29 cellular contexts compared by ENCODE assay signal in the genomic region with DNA sequence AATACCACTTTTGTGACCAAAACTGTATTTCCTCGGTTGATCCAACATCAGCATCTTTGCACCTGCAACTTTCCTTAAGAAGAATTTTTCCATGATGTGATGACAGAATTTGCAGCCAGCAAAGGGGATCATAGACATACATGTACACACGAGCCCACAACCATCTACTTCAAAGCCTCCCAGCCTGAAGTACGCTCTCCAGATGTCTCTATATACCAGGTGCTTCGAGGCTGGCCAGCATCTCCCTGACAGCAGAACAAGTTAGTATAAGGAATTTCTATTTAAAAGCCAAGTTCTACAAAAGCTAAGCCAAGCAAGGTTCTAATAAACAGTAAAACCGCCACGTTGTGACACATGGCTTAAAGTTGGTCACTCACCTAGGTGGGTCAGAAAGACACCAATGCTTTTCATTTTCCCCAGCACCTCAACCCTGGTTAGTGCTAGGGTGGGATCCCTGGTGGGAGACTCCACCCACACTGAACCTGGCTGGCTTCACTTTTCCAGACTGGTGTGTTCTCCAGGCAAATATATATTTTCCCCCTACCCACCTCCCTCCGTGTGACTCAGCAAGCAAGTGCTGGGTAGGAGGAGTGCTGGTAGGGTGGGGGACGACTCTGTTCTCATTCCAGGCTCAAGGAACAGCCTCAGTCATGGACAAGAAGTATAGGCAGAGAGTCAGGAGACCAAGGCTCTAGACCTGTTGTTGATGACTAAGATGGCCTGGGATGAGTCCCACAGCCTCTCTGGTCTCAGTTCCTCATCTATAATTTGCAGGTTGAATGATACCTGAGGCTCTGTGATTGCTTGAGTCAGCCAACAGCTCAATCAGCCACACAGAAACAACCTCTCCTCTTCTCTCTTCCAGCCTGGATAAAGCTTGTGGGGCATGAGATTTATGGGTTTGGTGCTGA.
"Had no signal": no experiment of that assay in that cellular context is flagged by ENCODE, and none has a peak within 500 bp of the region (broad histone marks: within the 10 kb centered on the region; RNA-seq: fewer than 3 reads in every experiment).

No MANE protein-coding gene starts in this region.

- ATAC-seq: activated CD4-positive, CD25-positive, alpha-beta regulatory T cell treated with anti-CD3 and anti-CD28 coated beads, Interleukin-2, amount 50 U/mL, for 24 hours; left lung; lower lobe of right lung; natural killer cell treated with Interleukin-12 subunit alpha and Interleukin-12 subunit beta and Interleukin-15 and Interleukin-18, amount 100 ng/mL, for 72 hours; sciatic nerve had no signal

- H3K9me3 Mint-ChIP-seq: activated naive CD4-positive, alpha-beta T cell treated with anti-CD3 and anti-CD28 coated beads, Interleukin-2, amount 10 ng/mL, durations not matched to agents 7 days and 5 days; endodermal cell; natural killer cell treated with Interleukin-12 subunit alpha and Interleukin-12 subunit beta and Interleukin-15 and Interleukin-18, amount 100 ng/mL, for 72 hours; T-helper 1 cell treated with Interleukin-12 subunit alpha and Interleukin-12 subunit beta and Interleukin-4 antibody, amounts not matched to agents 30 μg/mL and 1 μg/mL, for 36 hours had no signal

- H3K4me3 Mint-ChIP-seq: activated naive CD4-positive, alpha-beta T cell treated with anti-CD3 and anti-CD28 coated beads, Interleukin-2, amount 10 ng/mL, durations not matched to agents 7 days and 5 days; activated naive CD8-positive, alpha-beta T cell treated with anti-CD3 and anti-CD28 coated beads, Interleukin-2, amount 10 ng/mL, durations not matched to agents 7 days and 5 days; endodermal cell; natural killer cell treated with Interleukin-12 subunit alpha and Interleukin-12 subunit beta and Interleukin-15 and Interleukin-18, amount 100 ng/mL, for 72 hours; T-helper 1 cell treated with Interleukin-12 subunit alpha and Interleukin-12 subunit beta and Interleukin-4 antibody, amounts not matched to agents 30 μg/mL and 1 μg/mL, for 36 hours had no signal

- H3K36me3 Mint-ChIP-seq: activated naive CD4-positive, alpha-beta T cell treated with anti-CD3 and anti-CD28 coated beads, Interleukin-2, amount 10 ng/mL, durations not matched to agents 7 days and 5 days; activated naive CD8-positive, alpha-beta T cell treated with anti-CD3 and anti-CD28 coated beads, Interleukin-2, amount 10 ng/mL, durations not matched to agents 7 days and 5 days; natural killer cell treated with Interleukin-12 subunit alpha and Interleukin-12 subunit beta and Interleukin-15 and Interleukin-18, amount 100 ng/mL, for 72 hours had no signal

- H3K27ac ChIP-seq: left lung, lower lobe of right lung, testis, upper lobe of left lung, WERI-Rb-1 had no signal

- H3K27ac Mint-ChIP-seq: activated naive CD4-positive, alpha-beta T cell treated with anti-CD3 and anti-CD28 coated beads, Interleukin-2, amount 10 ng/mL, durations not matched to agents 7 days and 5 days; activated naive CD8-positive, alpha-beta T cell treated with anti-CD3 and anti-CD28 coated beads, Interleukin-2, amount 10 ng/mL, durations not matched to agents 7 days and 5 days; endodermal cell; natural killer cell treated with Interleukin-12 subunit alpha and Interleukin-12 subunit beta and Interleukin-15 and Interleukin-18, amount 100 ng/mL, for 72 hours; T-helper 1 cell treated with Interleukin-12 subunit alpha and Interleukin-12 subunit beta and Interleukin-4 antibody, amounts not matched to agents 30 μg/mL and 1 μg/mL, for 36 hours had no signal

- FAIRE-seq: frontal cortex, islet of Langerhans, small intestine, TTC549 had no signal

- H3K9me3 ChIP-seq: esophagus squamous epithelium, left lung, lower lobe of right lung, testis, upper lobe of left lung had no signal

- DNase-seq: activated CD4-positive, alpha-beta T cell treated with anti-CD3 and anti-CD28 coated beads for 48 hours; activated CD4-positive, alpha-beta T cell treated with anti-CD3 and anti-CD28 coated beads, Interleukin-2, amount 50 U/mL, for 48 hours; activated CD8-positive, alpha-beta memory T cell treated with anti-CD3 and anti-CD28 coated beads for 24 hours; activated gamma-delta T cell; activated naive CD4-positive, alpha-beta T cell treated with anti-CD3 and anti-CD28 coated beads, Interleukin-2, amount 10 ng/mL, durations not matched to agents 7 days and 5 days; activated naive CD8-positive, alpha-beta T cell treated with anti-CD3 and anti-CD28 coated beads, Interleukin-2, amount 10 ng/mL, durations not matched to agents 7 days and 5 days; amniotic stem cell; endodermal cell; esophagus squamous epithelium; left lung; lower lobe of right lung; retina; small intestine; stimulated activated CD4-positive, alpha-beta T cell treated with anti-CD3 and anti-CD28 coated beads, Interleukin-1b, Interleukin-23, amount 100 ng/mL, for 48 hours; stimulated activated CD4-positive, alpha-beta T cell treated with anti-CD3 and anti-CD28 coated beads, Interleukin-4, amount 100 ng/mL, for 4 hours; stimulated activated CD8-positive, alpha-beta memory T cell treated with anti-CD3 and anti-CD28 coated beads, Interleukin-4, amount 100 ng/mL, for 48 hours; stimulated activated naive CD4-positive, alpha-beta T cell treated with Interleukin-2 at 50 U/mL for 16 hours; SW 1271; T-helper 9 cell; testis; upper lobe of left lung had no signal

- H3K27me3 Mint-ChIP-seq: activated naive CD4-positive, alpha-beta T cell treated with anti-CD3 and anti-CD28 coated beads, Interleukin-2, amount 10 ng/mL, durations not matched to agents 7 days and 5 days; activated naive CD8-positive, alpha-beta T cell treated with anti-CD3 and anti-CD28 coated beads, Interleukin-2, amount 10 ng/mL, durations not matched to agents 7 days and 5 days had no signal

- H3K4me1 ChIP-seq: esophagus squamous epithelium, left lung, lower lobe of right lung, testis, upper lobe of left lung had no signal

- H3K4me1 Mint-ChIP-seq: activated naive CD4-positive, alpha-beta T cell treated with anti-CD3 and anti-CD28 coated beads, Interleukin-2, amount 10 ng/mL, durations not matched to agents 7 days and 5 days; activated naive CD8-positive, alpha-beta T cell treated with anti-CD3 and anti-CD28 coated beads, Interleukin-2, amount 10 ng/mL, durations not matched to agents 7 days and 5 days had no signal

- H3K4me3 ChIP-seq: esophagus squamous epithelium, left lung, lower lobe of right lung, testis, upper lobe of left lung had no signal

- H3K36me3 ChIP-seq: esophagus squamous epithelium, left lung, lower lobe of right lung, upper lobe of left lung, WERI-Rb-1 had no signal

- H3K27me3 ChIP-seq: testis, upper lobe of left lung had no signal
